In genomic region chr14:21846227-21846885, GRCh38 we compare ENCODE assay signal across 8 cellular contexts.
DNase-seq lines count a peak whose midpoint lies in the region; ATAC-seq and TF ChIP-seq lines count a peak whose summit lies in the region.

No MANE protein-coding gene starts in this region.

- no peaks in the 10 kb centered on the region for H3K4me1 ChIP-seq in OCI-LY7 (ENCODE audit: insufficient read depth, low read length, poor library complexity, severe bottlenecking)

- H3K9me2 ChIP-seq in OCI-LY7 (ENCODE audit: insufficient read depth, low read length) = no peaks in the 10 kb centered on the region

- H3K27ac ChIP-seq in OCI-LY7 (ENCODE audit: low read depth, low read length, poor library complexity, severe bottlenecking) = no peak overlapping the region

- in situ Hi-C loops in ACHN (cut with HindIII; ENCODE audit: low pct_ligation_motif_present, low pct_unique_long_range_greater_than_20kb, low sequenced_read_pairs) = no loop called here

- no peak overlapping the region for H3K4me3 ChIP-seq in OCI-LY7 (ENCODE audit: low read depth, low read length, poor library complexity, severe bottlenecking)

- peak; percentile 89 for TF ChIP-seq CTCF in OCI-LY7 (conservative IDR thresholded peaks at IDR 0.05; ENCODE audit: low read length)

- no peaks in the 10 kb centered on the region for H4K20me1 ChIP-seq in OCI-LY7 (ENCODE audit: insufficient read depth, low read length)

- POLR2A ChIA-PET in OCI-LY7 (lab: Charles Lee) = no interaction called here

- ATAC-seq in GM18868 (IDR thresholded peaks at IDR 0.05; ENCODE audit: unreplicated experiment) = peak; percentile 77
- ATAC-seq in GM18517 (IDR thresholded peaks at IDR 0.05; ENCODE audit: unreplicated experiment) = no peak

- BruUV-seq in OCI-LY7 (replicated peaks; lab: Mats Ljungman, UMichigan) = no TSS peak

- DNase-seq in ACHN (peak; percentile 28), OCI-LY7 (ENCODE audit: low spot score) (peak; percentile 46), iPS-NIHi7 (ENCODE audit: extremely low spot score) (peak; percentile 39), HuH-7.5 (ENCODE audit: low spot score) (no peak)
- DNase-seq in activated T-cell treated with anti-CD3 and anti-CD28 coated beads, Interleukin-2, amount 50 U/mL, for 48 hours = peak; percentile 84
- DNase-seq in stimulated activated CD4-positive, alpha-beta T cell treated with anti-CD3 and anti-CD28 coated beads, TNF-alpha, amount 100 ng/mL, for 4 hours (ENCODE audit: low read depth in 3 of 3) = peak; percentile 45 to 51 (median 48)

- intact Hi-C loops in OCI-LY7 (cut with micrococcal nuclease; ENCODE audit: unreplicated experiment) = no loop called here

- no peak overlapping the region for H3K4me2 ChIP-seq in OCI-LY7 (ENCODE audit: low read length)

- no peak overlapping the region for H2AFZ ChIP-seq in OCI-LY7 (ENCODE audit: low read length)

- H3K79me2 ChIP-seq in OCI-LY7 (ENCODE audit: insufficient read depth, low read depth, low read length) = no peaks in the 10 kb centered on the region

- CTCF ChIA-PET in OCI-LY7 (lab: Charles Lee; ENCODE audit: unreplicated experiment) = interaction anchor here (1.0 to 1.1 kb wide), 2 partner anchors 9 to 43 kb away, joined by 3 read pairs; no protein-coding TSS in a partner anchor

- H3K36me3 ChIP-seq in OCI-LY7 (ENCODE audit: insufficient read depth, low read length) = no peaks in the 10 kb centered on the region

- H3K9me3 ChIP-seq in OCI-LY7 (ENCODE audit: low read length) = no peaks in the 10 kb centered on the region
